20 cellular contexts compared by ENCODE assay signal in the genomic region with DNA sequence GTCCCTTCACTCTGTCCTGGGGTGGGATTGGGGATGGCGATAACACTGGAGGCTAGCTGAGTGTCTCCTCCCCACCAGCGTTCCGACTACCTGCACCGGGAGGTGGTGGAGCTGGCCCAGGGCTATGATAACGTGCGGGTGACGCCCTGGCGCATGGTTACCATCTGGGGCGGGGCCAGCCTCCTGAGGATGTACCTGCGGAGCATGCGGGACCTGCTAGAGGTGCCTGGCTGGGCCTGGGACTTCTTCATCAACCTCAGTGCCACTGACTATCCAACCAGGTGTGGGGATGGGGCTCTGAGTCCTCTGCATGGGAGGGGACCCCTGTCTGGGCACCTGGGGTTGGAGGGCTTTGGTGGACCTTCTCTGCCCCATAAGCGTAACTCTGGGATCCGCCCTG. TPM values are rescaled to one million over a fixed set of nuclear protein-coding genes. Genes with fewer than 3 reads are reported as not detected.
DNase-seq lines count a peak whose midpoint lies in the region; ATAC-seq and TF ChIP-seq lines count a peak whose summit lies in the region.
"Had no signal": no experiment of that assay in that cellular context is flagged by ENCODE, and none has a peak within 500 bp of the region (broad histone marks: within the 10 kb centered on the region; RNA-seq: fewer than 3 reads in every experiment).

No MANE protein-coding gene starts in this region.

- no peak overlapping the region for H2AFZ ChIP-seq in hepatocyte

- H3K4me2 ChIP-seq in hepatocyte: no peak overlapping the region
- H3K4me2 ChIP-seq: BLaER1 treated with 17β-estradiol and CSF1 and Interleukin-3, amounts not matched to agents 10 nM and 100 nM had no signal

- H3K4me3 Mint-ChIP-seq in activated CD8-positive, alpha-beta memory T cell treated with anti-CD3 and anti-CD28 coated beads, Interleukin-2, amount 10 ng/mL, durations not matched to agents 7 days and 5 days: no peak overlapping the region
- H3K4me3 Mint-ChIP-seq: CD8-positive, alpha-beta T cell had no signal

- WGBS in hepatocyte (ENCODE audit: low lambda C conversion rate, missing lambda C conversion rate): 98% methylated on average over 13 of the region's 13 CpGs
- 86 to 94% methylated on average over 13 of the region's 13 CpGs for WGBS in sigmoid colon, 2 donors

- H3K36me3 ChIP-seq in hepatocyte (replicated peaks; ENCODE audit: insufficient read depth, low read depth) (no peaks in the 10 kb centered on the region), sigmoid colon (peaks cover 27 to 65% (median 41%) of the 10 kb centered on the region in 4 donors)

- H3K27ac Mint-ChIP-seq in activated CD8-positive, alpha-beta memory T cell treated with anti-CD3 and anti-CD28 coated beads, Interleukin-2, amount 10 ng/mL, durations not matched to agents 7 days and 5 days: no peak overlapping the region
- H3K27ac Mint-ChIP-seq: CD8-positive, alpha-beta T cell had no signal

- CTCF ChIA-PET in activated CD8-positive, alpha-beta memory T cell treated with anti-CD3 and anti-CD28 coated beads, Interleukin-2, amount 10 ng/mL, durations not matched to agents 7 days and 5 days (lab: Charles Lee): no interaction called here
- CTCF ChIA-PET in RWPE1 (lab: Yijun Ruan, JAX) (no interaction called here), GM10248 (lab: Yijun Ruan, JAX) (interaction anchor here (1.3 to 2.7 kb wide), 2 partner anchors 14 to 42 kb away, joined by 4 to 11 read pairs; a partner anchor contains a TSS)

- H3K79me2 ChIP-seq in hepatocyte: peaks cover 6% of the 10 kb centered on the region

- DNase-seq in activated CD8-positive, alpha-beta memory T cell treated with anti-CD3 and anti-CD28 coated beads, Interleukin-2, amount 10 ng/mL, durations not matched to agents 7 days and 5 days: peak; percentile 37
- DNase-seq in activated CD8-positive, alpha-beta memory T cell treated with anti-CD3 and anti-CD28 coated beads for 24 hours: no peak
- DNase-seq in RWPE1 (ENCODE audit: low spot score): no peak
- DNase-seq in hepatocyte (ENCODE audit: low spot score): peak; percentile 3
- DNase-seq in sigmoid colon: peak; percentile 55
- no peak for DNase-seq in GM10248 (ENCODE audit: extremely low spot score)
- DNase-seq: 8988T, DMS153, KG1, NCI-H1092, NCI-H1436, NCI-H2029, NCI-H226, NCI-H510A treated with DMSO at 0.1 percent for 48 hours, NCI-H748 treated with DMSO at 0.1 percent for 48 hours had no signal

- no peaks in the 10 kb centered on the region for H3K9me3 Mint-ChIP-seq in activated CD8-positive, alpha-beta memory T cell treated with anti-CD3 and anti-CD28 coated beads, Interleukin-2, amount 10 ng/mL, durations not matched to agents 7 days and 5 days (ENCODE audit: low read depth)
- H3K9me3 Mint-ChIP-seq: CD8-positive, alpha-beta T cell had no signal

- H3K27me3 ChIP-seq in hepatocyte (no peaks in the 10 kb centered on the region), sigmoid colon (no peaks in the 10 kb centered on the region)
- H3K27me3 ChIP-seq: BLaER1 treated with 17β-estradiol and CSF1 and Interleukin-3, amounts not matched to agents 10 nM and 100 nM had no signal

- TF ChIP-seq EP300 in sigmoid colon (IDR thresholded peaks at IDR 0.05): no peak

- TF ChIP-seq POLR2A in sigmoid colon (IDR thresholded peaks at IDR 0.05): no peak

- H3K9me2 ChIP-seq in hepatocyte (replicated peaks; ENCODE audit: insufficient read depth): no peaks in the 10 kb centered on the region

- peak overlapping the region; percentile 28; the same call in 1 of the 2 replicates for H3K27ac ChIP-seq in RWPE1
- H3K27ac ChIP-seq in hepatocyte: no peak overlapping the region
- H3K27ac ChIP-seq in sigmoid colon: no peak overlapping the region
- H3K27ac ChIP-seq: BLaER1 treated with 17β-estradiol and CSF1 and Interleukin-3, amounts not matched to agents 10 nM and 100 nM had no signal

- H3K27me3 Mint-ChIP-seq in activated CD8-positive, alpha-beta memory T cell treated with anti-CD3 and anti-CD28 coated beads, Interleukin-2, amount 10 ng/mL, durations not matched to agents 7 days and 5 days: no peaks in the 10 kb centered on the region

- no peaks in the 10 kb centered on the region for H4K20me1 ChIP-seq in hepatocyte (ENCODE audit: insufficient read depth, poor library complexity, severe bottlenecking)

- no peak overlapping the region for H3K4me3 ChIP-seq in hepatocyte
- H3K4me3 ChIP-seq in sigmoid colon: no peak overlapping the region
- H3K4me3 ChIP-seq: BLaER1 treated with 17β-estradiol and CSF1 and Interleukin-3, amounts not matched to agents 10 nM and 100 nM had no signal

- peaks cover under 1% of the 10 kb centered on the region for H3K4me1 Mint-ChIP-seq in activated CD8-positive, alpha-beta memory T cell treated with anti-CD3 and anti-CD28 coated beads, Interleukin-2, amount 10 ng/mL, durations not matched to agents 7 days and 5 days

- POLR2A ChIA-PET in RWPE1 (lab: Yijun Ruan, JAX; ENCODE audit: low non-redundant PET): no interaction called here
- POLR2A ChIA-PET in GM10248 (lab: Yijun Ruan, JAX): no interaction called here

- H3K4me1 ChIP-seq in hepatocyte (ENCODE audit: insufficient read depth): no peaks in the 10 kb centered on the region
- H3K4me1 ChIP-seq in sigmoid colon: peaks cover 0 to 17% (median 11%) of the 10 kb centered on the region in 4 donors

- peaks cover 8% of the 10 kb centered on the region for H3K36me3 Mint-ChIP-seq in activated CD8-positive, alpha-beta memory T cell treated with anti-CD3 and anti-CD28 coated beads, Interleukin-2, amount 10 ng/mL, durations not matched to agents 7 days and 5 days

- TF ChIP-seq CTCF in RWPE1 (conservative IDR thresholded peaks at IDR 0.05; ENCODE audit: low read depth) (no peak), hepatocyte (IDR thresholded peaks at IDR 0.05; ENCODE audit: poor library complexity) (no peak), sigmoid colon (IDR thresholded peaks at IDR 0.05) (no peak), GM10248 (IDR thresholded peaks at IDR 0.05; ENCODE audit: control extremely low read depth, extremely low read depth, low read depth, missing control alignments) (no peak)

- no peaks in the 10 kb centered on the region for H3K9me3 ChIP-seq in hepatocyte (ENCODE audit: low read depth)
- no peaks in the 10 kb centered on the region for H3K9me3 ChIP-seq in sigmoid colon
- H3K9me3 ChIP-seq: BLaER1 treated with 17β-estradiol and CSF1 and Interleukin-3, amounts not matched to agents 10 nM and 100 nM had no signal

- intact Hi-C loops in sigmoid colon (cut with DNase I): no loop called here

- ATAC-seq in activated CD8-positive, alpha-beta memory T cell treated with anti-CD3 and anti-CD28 coated beads, Interleukin-2, amount 10 ng/mL, durations not matched to agents 7 days and 5 days: no peak
- ATAC-seq in GM19467 (IDR thresholded peaks at IDR 0.05; ENCODE audit: unreplicated experiment) (no peak), GM18511 (IDR thresholded peaks at IDR 0.05; ENCODE audit: unreplicated experiment) (no peak)
- ATAC-seq: CD8-positive, alpha-beta T cell; Panc1 had no signal

RNA-seq across cellular contexts. Expression of a gene that starts 8.8 kb away (rescaled TPM):
- 10 to 100 TPM; 33.1 to 38.2 TPM for total RNA-seq in activated CD8-positive, alpha-beta memory T cell treated with anti-CD3 and anti-CD28 coated beads, Interleukin-2, amount 10 ng/mL, durations not matched to agents 7 days and 5 days
- 26.8 and 27.4 TPM in 2 replicates for total RNA-seq in hepatocyte
- 18.3 and 19.9 TPM in 2 replicates for polyA plus RNA-seq in hepatocyte
- total RNA-seq in sigmoid colon: 10 to 100 TPM; 16.2 to 27.4 (median 18.3) TPM
- polyA plus RNA-seq in sigmoid colon: 10 to 100 TPM in 1 of 3 donors, 1 to 10 TPM in 2; 1.8 to 14.5 (median 2.5) TPM

RNA-seq across cellular contexts. Expression of a gene that starts 18.2 kb away (rescaled TPM):
- 10 to 100 TPM; 65.7 to 81.8 TPM for total RNA-seq in activated CD8-positive, alpha-beta memory T cell treated with anti-CD3 and anti-CD28 coated beads, Interleukin-2, amount 10 ng/mL, durations not matched to agents 7 days and 5 days
- total RNA-seq in hepatocyte (83.0 and 98.5 TPM in 2 replicates), sigmoid colon (10 to 100 TPM; 64.0 to 94.6 (median 75.6) TPM)
- polyA plus RNA-seq in hepatocyte (139 TPM in 2 replicates), sigmoid colon (100 to 1,000 TPM; 151 to 234 (median 220) TPM)

RNA-seq across cellular contexts. Expression of a gene that starts 18.3 kb away (rescaled TPM):
- 10 to 100 TPM; 34.0 to 40.8 TPM for total RNA-seq in activated CD8-positive, alpha-beta memory T cell treated with anti-CD3 and anti-CD28 coated beads, Interleukin-2, amount 10 ng/mL, durations not matched to agents 7 days and 5 days
- total RNA-seq in hepatocyte (1.9 and 2.1 TPM in 2 replicates), sigmoid colon (under 1 TPM in 1 of 4 donors, not detected in 3; 0.36 TPM)
- polyA plus RNA-seq in hepatocyte (5.1 and 7.2 TPM in 2 replicates), sigmoid colon (1 to 10 TPM in 2 of 3 donors, not detected in 1; 1.2 to 3.5 TPM)

RNA-seq across cellular contexts. Expression of a gene that starts 42.5 kb away (rescaled TPM):
- 10 to 100 TPM; 71.5 to 82.6 TPM for total RNA-seq in activated CD8-positive, alpha-beta memory T cell treated with anti-CD3 and anti-CD28 coated beads, Interleukin-2, amount 10 ng/mL, durations not matched to agents 7 days and 5 days
- 97.9 and 121 TPM in 2 replicates for total RNA-seq in hepatocyte
- 82.3 and 105 TPM in 2 replicates for polyA plus RNA-seq in hepatocyte
- total RNA-seq in sigmoid colon: 10 to 100 TPM; 32.4 to 38.8 (median 35.2) TPM
- polyA plus RNA-seq in sigmoid colon: 100 to 1,000 TPM in 1 of 3 donors, 10 to 100 TPM in 2; 78.1 to 116 (median 84.6) TPM

Comparison
In these comparisons a context has a peak if more than half of its experiments do, and no peak if none do; other contexts are left out.
1. DNase-seq: peak in activated CD8-positive, alpha-beta memory T cell treated with anti-CD3 and anti-CD28 coated beads, Interleukin-2, amount 10 ng/mL, durations not matched to agents 7 days and 5 days (single experiment), hepatocyte (single experiment) and sigmoid colon (single experiment); none in activated CD8-positive, alpha-beta memory T cell treated with anti-CD3 and anti-CD28 coated beads for 24 hours (single experiment), RWPE1 (single experiment) and GM10248 (single experiment).
2. RNA of a gene that starts 18.3 kb away (total RNA-seq): 34.0 to 40.8 TPM in activated CD8-positive, alpha-beta memory T cell treated with anti-CD3 and anti-CD28 coated beads, Interleukin-2, amount 10 ng/mL, durations not matched to agents 7 days and 5 days; 1.9 to 2.1 TPM in hepatocyte and 0.36 TPM in sigmoid colon; every median in the first group is over 10 times any median in the second.